8 cellular contexts compared by ENCODE assay signal in the genomic region with DNA sequence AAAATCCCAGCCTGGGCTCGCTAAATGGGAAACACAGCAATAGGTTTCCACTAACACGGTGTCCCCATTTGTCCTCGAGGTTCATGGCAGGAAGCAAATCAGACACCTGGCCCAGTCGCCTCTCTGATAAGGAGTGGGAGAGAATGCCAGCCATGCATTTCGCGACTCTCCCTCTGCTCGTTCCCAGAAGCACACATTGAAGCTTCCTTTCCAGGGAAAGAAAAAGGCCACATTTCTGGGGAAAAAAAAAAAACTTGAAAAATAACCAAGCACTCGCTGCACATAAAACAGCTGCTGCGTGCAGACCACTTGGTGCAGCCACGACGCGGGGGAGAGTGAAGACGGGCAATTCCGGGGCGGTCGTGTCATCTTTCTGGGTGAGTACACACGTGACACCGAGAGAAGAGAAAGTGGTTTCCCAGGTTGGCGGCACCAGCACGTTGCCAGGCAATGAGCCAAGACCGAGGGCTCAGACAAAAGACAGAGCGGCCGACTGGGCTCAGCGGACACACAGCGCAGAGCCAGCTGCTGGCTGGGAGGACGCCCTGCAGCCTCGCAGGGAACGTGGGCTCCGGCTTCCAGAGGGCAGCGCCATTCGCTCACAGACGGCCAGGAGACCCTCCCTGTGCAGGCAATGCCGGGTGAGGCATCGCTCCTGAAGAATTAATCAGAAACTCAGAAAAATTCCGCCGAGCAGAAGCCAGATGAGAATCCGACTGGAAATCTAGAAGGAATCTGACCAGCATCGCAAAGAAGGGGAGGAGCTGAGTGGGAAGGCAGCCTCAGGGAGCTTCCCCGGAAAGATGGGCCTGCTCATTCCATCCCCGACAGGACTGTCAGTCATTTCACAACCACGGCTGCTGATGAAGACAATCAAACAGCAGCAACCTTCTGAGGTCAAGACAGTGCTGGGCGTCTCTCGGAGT.
DNase-seq lines count a peak whose midpoint lies in the region; ATAC-seq and TF ChIP-seq lines count a peak whose summit lies in the region.

No MANE protein-coding gene starts in this region.

- H3K4me3 ChIP-seq in GM12865 (ENCODE audit: low read depth, low read length) (no peak overlapping the region), skeletal muscle cell (ENCODE audit: low read depth, low read length) (peak overlapping the region; percentile 19)

- peaks cover 11% of the 10 kb centered on the region for H3K27me3 Mint-ChIP-seq in stimulated activated memory B cell treated with anti-CD40 and anti-IgM and Interleukin-4, amounts not matched to agents 10 μg/mL and 1 μg/mL and 100 μg/mL, for 72 hours

- intact Hi-C loops in left ventricle myocardium superior (cut with micrococcal nuclease): loop anchor here (5.0 kb wide), 1 partner anchor 238 kb away; no protein-coding TSS in a partner anchor

- DNase-seq in GM12865 (ENCODE audit: low read depth): peak; percentile 22
- peak; percentile 97 for DNase-seq in NCI-H2029 treated with DMSO at 0.1 percent for 48 hours (lab: John Stamatoyannopoulos, UW)
- peak; percentile 13 for DNase-seq in activated naive CD4-positive, alpha-beta T cell treated with anti-CD3 and anti-CD28 coated beads, Interleukin-2, amount 50 U/mL, for 16 hours
- DNase-seq in left ventricle myocardium superior: peak; percentile 87
- peak; percentile 39 for DNase-seq in skeletal muscle cell (ENCODE audit: low read depth)
- DNase-seq in SKM-1 (lab: John Stamatoyannopoulos, UW; ENCODE audit: unreplicated experiment): no peak

- no peak overlapping the region for H3K27ac Mint-ChIP-seq in stimulated activated memory B cell treated with anti-CD40 and anti-IgM and Interleukin-4, amounts not matched to agents 10 μg/mL and 1 μg/mL and 100 μg/mL, for 72 hours

- no peaks in the 10 kb centered on the region for H3K36me3 Mint-ChIP-seq in stimulated activated memory B cell treated with anti-CD40 and anti-IgM and Interleukin-4, amounts not matched to agents 10 μg/mL and 1 μg/mL and 100 μg/mL, for 72 hours

- ATAC-seq in left ventricle myocardium superior: peak; percentile 89
- ATAC-seq in stimulated activated memory B cell treated with anti-CD40 and anti-IgM and Interleukin-4, amounts not matched to agents 10 μg/mL and 1 μg/mL and 100 μg/mL, for 72 hours: no peak
- ATAC-seq in GM18858 (IDR thresholded peaks at IDR 0.05; ENCODE audit: unreplicated experiment): no peak

- no peak overlapping the region for H3K4me3 Mint-ChIP-seq in stimulated activated memory B cell treated with anti-CD40 and anti-IgM and Interleukin-4, amounts not matched to agents 10 μg/mL and 1 μg/mL and 100 μg/mL, for 72 hours

- peaks cover 3% of the 10 kb centered on the region for H3K9me3 Mint-ChIP-seq in stimulated activated memory B cell treated with anti-CD40 and anti-IgM and Interleukin-4, amounts not matched to agents 10 μg/mL and 1 μg/mL and 100 μg/mL, for 72 hours

- H3K4me1 Mint-ChIP-seq in stimulated activated memory B cell treated with anti-CD40 and anti-IgM and Interleukin-4, amounts not matched to agents 10 μg/mL and 1 μg/mL and 100 μg/mL, for 72 hours: no peaks in the 10 kb centered on the region

- TF ChIP-seq CTCF in GM12865 (IDR thresholded peaks at IDR 0.05; ENCODE audit: insufficient read depth, low read depth, low read length, missing control alignments): no peak
